ENCODE assay signal across 8 cellular contexts in genomic region chr14:23327947-23328744, GRCh38. TPM values are rescaled to one million over a fixed set of nuclear protein-coding genes. Genes with fewer than 3 reads are reported as not detected.
DNase-seq lines count a peak whose midpoint lies in the region; ATAC-seq and TF ChIP-seq lines count a peak whose summit lies in the region.

No MANE protein-coding gene starts in this region.

- H3K4me1 ChIP-seq in OCI-LY1 (ENCODE audit: insufficient read depth, low read length, severe bottlenecking) (peaks cover 2% of the 10 kb centered on the region), esophagus squamous epithelium (peaks cover under 1 to 21% (median 4%) of the 10 kb centered on the region in 3 donors), suprapubic skin (peaks cover 4% of the 10 kb centered on the region)

- no peaks in the 10 kb centered on the region for H3K9me2 ChIP-seq in OCI-LY1 (ENCODE audit: low read depth, low read length)

- H3K9me3 Mint-ChIP-seq in nephron: no peaks in the 10 kb centered on the region

- peak; percentile 46 for DNase-seq in DMS79 (lab: John Stamatoyannopoulos, UW)
- peak; percentile 83 for DNase-seq in HuH-7 (ENCODE audit: low spot score)
- DNase-seq in activated T-cell treated with anti-CD3 and anti-CD28 coated beads for 24 hours (ENCODE audit: low read depth): peak; percentile 67
- DNase-seq in esophagus squamous epithelium (lab: John Stamatoyannopoulos, UW): no peak
- DNase-seq in suprapubic skin (ENCODE audit: low spot score in 2 of 2): peak in 1 of 2 donors; percentile 84

- H3K4me2 ChIP-seq in OCI-LY1 (ENCODE audit: low read length): no peak overlapping the region

- H3K4me1 Mint-ChIP-seq in nephron: peaks cover 12% of the 10 kb centered on the region

- TF ChIP-seq EP300 in suprapubic skin (IDR thresholded peaks at IDR 0.05): no peak

- TF ChIP-seq POLR2A in esophagus squamous epithelium (IDR thresholded peaks at IDR 0.05): no peak
- no peak for TF ChIP-seq POLR2A in suprapubic skin (IDR thresholded peaks at IDR 0.05)

- H4K20me1 ChIP-seq in OCI-LY1 (ENCODE audit: insufficient read depth, low read length): no peaks in the 10 kb centered on the region

- H3F3A ChIP-seq in OCI-LY1 (ENCODE audit: insufficient read depth, low read length): no peaks in the 10 kb centered on the region

- no peak overlapping the region for H2AFZ ChIP-seq in OCI-LY1 (ENCODE audit: low read length)

- H3K27ac ChIP-seq in OCI-LY1 (ENCODE audit: low read depth, low read length, poor library complexity, severe bottlenecking) (no peak overlapping the region), esophagus squamous epithelium (no peak overlapping the region), suprapubic skin (no peak overlapping the region)

- H3K9ac ChIP-seq in OCI-LY1 (ENCODE audit: low read length): no peak overlapping the region

- no peaks in the 10 kb centered on the region for H3K27me3 Mint-ChIP-seq in nephron (ENCODE audit: low read depth)

- H3K4me3 Mint-ChIP-seq in nephron: peak overlapping the region in 1 of 3 experiments; percentile 53

- H3K27me3 ChIP-seq in OCI-LY1 (ENCODE audit: insufficient read depth, low read length): no peaks in the 10 kb centered on the region
- no peaks in the 10 kb centered on the region for H3K27me3 ChIP-seq in esophagus squamous epithelium
- H3K27me3 ChIP-seq in suprapubic skin: no peaks in the 10 kb centered on the region

- ATAC-seq in HG03520 (IDR thresholded peaks at IDR 0.05; ENCODE audit: unreplicated experiment): no peak

- intact Hi-C loops in esophagus squamous epithelium (cut with DNase I): loop anchor here (2.0 kb wide), 1 partner anchor 53 kb away; no protein-coding TSS in a partner anchor

- WGBS in esophagus squamous epithelium, 2 donors: 37 to 43% methylated on average over 4 of the region's 4 CpGs
- 44% methylated on average over 4 of the region's 4 CpGs for WGBS in suprapubic skin

- no peaks in the 10 kb centered on the region for H3K79me2 ChIP-seq in OCI-LY1 (ENCODE audit: insufficient read depth, low read length)

- H3K4me3 ChIP-seq in OCI-LY1 (ENCODE audit: low read depth, low read length, poor library complexity, severe bottlenecking): no peak overlapping the region
- no peak overlapping the region for H3K4me3 ChIP-seq in esophagus squamous epithelium
- H3K4me3 ChIP-seq in suprapubic skin: no peak overlapping the region

- no peaks in the 10 kb centered on the region for H3K9me3 ChIP-seq in OCI-LY1 (ENCODE audit: low read length)
- H3K9me3 ChIP-seq in esophagus squamous epithelium: no peaks in the 10 kb centered on the region
- no peaks in the 10 kb centered on the region for H3K9me3 ChIP-seq in suprapubic skin

- peak overlapping the region; percentile 21 to 73 (median 73) for H3K27ac Mint-ChIP-seq in nephron

- TF ChIP-seq CTCF in OCI-LY1 (IDR thresholded peaks at IDR 0.05; ENCODE audit: low read length) (peak; percentile 85), esophagus squamous epithelium (IDR thresholded peaks at IDR 0.05) (peak; percentile 70 to 92 (median 88)), nephron (IDR thresholded peaks at IDR 0.05; ENCODE audit: unreplicated experiment in 3 of 3) (peak; percentile 86 to 93 (median 89)), suprapubic skin (IDR thresholded peaks at IDR 0.05) (peak; percentile 73 to 91)

- H3K36me3 ChIP-seq in OCI-LY1 (ENCODE audit: insufficient read depth, low read length): peaks cover 35% of the 10 kb centered on the region
- H3K36me3 ChIP-seq in esophagus squamous epithelium: peaks cover 0 to 34% (median 16%) of the 10 kb centered on the region in 3 donors
- peaks cover 23% of the 10 kb centered on the region for H3K36me3 ChIP-seq in suprapubic skin

- H3K36me3 Mint-ChIP-seq in nephron (ENCODE audit: low read depth): peaks cover 27% of the 10 kb centered on the region

RNA-seq across cellular contexts. Expression of gene PABPN1, which starts 6.9 kb away (rescaled TPM):
- total RNA-seq in esophagus squamous epithelium (10 to 100 TPM; 28.2 to 63.8 (median 51.3) TPM), suprapubic skin (100 to 1,000 TPM in 1 of 4 donors, 10 to 100 TPM in 3; 45.1 to 109 (median 58.8) TPM)

RNA-seq across cellular contexts. Expression of gene BCL2L2, which starts 21.5 kb away (rescaled TPM):
- total RNA-seq in esophagus squamous epithelium (10 to 100 TPM; 36.7 to 57.8 (median 47.4) TPM), suprapubic skin (10 to 100 TPM; 35.4 to 48.4 (median 44.7) TPM)

RNA-seq across cellular contexts. Expression of gene SLC22A17, which starts 24.5 kb away (rescaled TPM):
- 1 to 10 TPM in 3 of 4 donors, under 1 TPM in 1; 0.88 to 9.2 (median 3.3) TPM for total RNA-seq in esophagus squamous epithelium
- total RNA-seq in suprapubic skin: 10 to 100 TPM; 15.4 to 67.6 (median 22.5) TPM

RNA-seq across cellular contexts. Expression of gene PPP1R3E, which starts 25.5 kb away (rescaled TPM):
- 1 to 10 TPM; 1.7 to 7.1 (median 3.4) TPM for total RNA-seq in esophagus squamous epithelium
- 10 to 100 TPM; 15.3 to 29.9 (median 22.5) TPM for total RNA-seq in suprapubic skin

RNA-seq across cellular contexts. Expression of gene EFS, which starts 36.8 kb away (rescaled TPM):
- total RNA-seq in esophagus squamous epithelium (10 to 100 TPM; 17.8 to 34.4 (median 20.9) TPM), suprapubic skin (10 to 100 TPM; 63.0 to 74.0 (median 64.8) TPM)
